In the genomic region with DNA sequence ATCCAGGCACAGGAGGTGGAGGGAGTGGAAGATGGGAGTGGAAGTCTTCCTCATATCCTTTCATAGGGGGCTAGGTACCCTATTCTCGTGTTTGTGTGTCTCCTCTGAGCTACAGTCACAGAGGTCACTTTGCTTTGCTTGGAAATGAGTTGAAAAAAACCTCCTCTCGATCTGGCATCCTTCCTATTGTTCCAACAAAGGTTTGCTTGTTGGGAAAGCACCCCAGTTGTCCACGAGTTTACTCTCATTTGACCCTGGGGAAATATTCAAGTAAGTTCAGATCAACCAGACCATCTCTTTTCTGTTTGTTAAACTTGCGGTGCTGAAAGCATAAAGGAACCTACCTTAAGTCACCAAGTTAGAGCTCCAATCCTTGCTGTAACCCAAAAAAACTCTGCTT, we compare ENCODE assay signal across 21 cellular contexts. TPM values are rescaled to one million over a fixed set of nuclear protein-coding genes. Genes with fewer than 3 reads are reported as not detected.
"Had no signal": no experiment of that assay in that cellular context is flagged by ENCODE, and none has a peak within 500 bp of the region (broad histone marks: within the 10 kb centered on the region; RNA-seq: fewer than 3 reads in every experiment).

No MANE protein-coding gene starts in this region.

- H3K36me3 ChIP-seq: esophagus muscularis mucosa, gastroesophageal sphincter, left ventricle myocardium inferior, lower lobe of right lung, neutrophil, spleen, tibial nerve had no signal

- ATAC-seq: effector memory CD8-positive, alpha-beta T cell; gastroesophageal sphincter; left cardiac atrium; lower lobe of right lung; right cardiac atrium; stimulated activated naive B cell treated with anti-CD40 and anti-IgM and Interleukin-4, amounts not matched to agents 10 μg/mL and 1 μg/mL and 100 μg/mL, for 72 hours; stimulated activated naive CD8-positive, alpha-beta T cell treated with anti-CD3 and anti-CD28 coated beads, Interleukin-15, amount 100 ng/mL, for 72 hours had no signal

- H3K4me1 ChIP-seq: left ventricle myocardium inferior, lower lobe of right lung, spleen, tibial nerve had no signal

- FAIRE-seq: keratinocyte had no signal

- H3K4me3 ChIP-seq: esophagus muscularis mucosa, gastroesophageal sphincter, left ventricle myocardium inferior, lower lobe of right lung, spleen, testis, tibial nerve had no signal

- H3K9me3 ChIP-seq: esophagus muscularis mucosa, gastroesophageal sphincter, left ventricle myocardium inferior, lower lobe of right lung, neutrophil, spleen, testis, tibial nerve had no signal

- H3K27ac ChIP-seq: epithelial cell of prostate, esophagus muscularis mucosa, gastroesophageal sphincter, left ventricle myocardium inferior, lower lobe of right lung, neutrophil, spleen, testis, tibial nerve had no signal

- H3K27me3 ChIP-seq: esophagus muscularis mucosa, gastroesophageal sphincter, neutrophil, spleen, testis, tibial nerve had no signal

- DNase-seq: effector memory CD8-positive, alpha-beta T cell; immature natural killer cell; left cardiac atrium; left ventricle myocardium inferior; lower lobe of right lung; mesenchymal stem cell; naive B cell; right cardiac atrium; spleen; stimulated activated CD4-positive, alpha-beta T cell treated with anti-CD3 and anti-CD28 coated beads, Interleukin-15, amount 100 ng/mL, for 24 hours; stimulated activated CD4-positive, alpha-beta T cell treated with anti-CD3 and anti-CD28 coated beads, Interleukin-2, amount 100 ng/mL, for 24 hours; stimulated activated CD4-positive, alpha-beta T cell treated with anti-CD3 and anti-CD28 coated beads, Interleukin-4, amount 100 ng/mL, for 4 hours; stimulated activated naive B cell treated with anti-CD40 and anti-IgM and Interleukin-4, amounts not matched to agents 10 μg/mL and 1 μg/mL and 100 μg/mL, for 72 hours; stimulated activated naive CD8-positive, alpha-beta T cell treated with anti-CD3 and anti-CD28 coated beads, Interleukin-15, amount 100 ng/mL, for 72 hours; testis had no signal

RNA-seq across cellular contexts. Expression of a gene that starts 59.3 kb away (rescaled TPM):
- polyA plus RNA-seq: immature natural killer cell had no signal
